23 cellular contexts compared by ENCODE assay signal in genomic region chr10:50299948-50300669, GRCh38. TPM values are rescaled to one million over a fixed set of nuclear protein-coding genes. Genes with fewer than 3 reads are reported as not detected.
A peak's percentile ranks its signal among the peaks of the same experiment; 100 is the strongest.
DNase-seq lines count a peak whose midpoint lies in the region; ATAC-seq, FAIRE-seq and TF ChIP-seq lines count a peak whose summit lies in the region.
"Had no signal": no experiment of that assay in that cellular context is flagged by ENCODE, and none has a peak within 500 bp of the region (broad histone marks: within the 10 kb centered on the region; RNA-seq: fewer than 3 reads in every experiment).

No MANE protein-coding gene starts in this region.

- no peaks in the 10 kb centered on the region for H3K27me3 Mint-ChIP-seq in mesothelial cell of epicardium (ENCODE audit: low read depth)
- H3K27me3 Mint-ChIP-seq: CD4-positive, alpha-beta T cell; CD8-positive, alpha-beta memory T cell had no signal

- 47% methylated on average over 1 of the region's 1 CpG for WGBS in A549 (ENCODE audit: missing lambda C conversion rate)
- 85% methylated on average over 1 of the region's 1 CpG for WGBS in GM12878 (ENCODE audit: insufficient coverage, insufficient replicate concordance, low lambda C conversion rate, missing lambda C conversion rate)

- no peaks in the 10 kb centered on the region for H4K20me1 ChIP-seq in GM12878 (ENCODE audit: control insufficient read depth, insufficient read depth)
- H4K20me1 ChIP-seq: BLaER1 treated with 17β-estradiol and CSF1 and Interleukin-3, amounts not matched to agents 10 nM and 100 nM had no signal

- H3K9me3 ChIP-seq in A549 (no peaks in the 10 kb centered on the region; the same call in 2 of the 3 replicates), HEK293 (ENCODE audit: control insufficient read depth, insufficient read depth, low read depth, low read length) (no peaks in the 10 kb centered on the region), GM12878 (replicated peaks; ENCODE audit: control insufficient read depth, insufficient read depth, low read length) (peaks cover 2% of the 10 kb centered on the region; the same call in 2 of the 3 replicates)
- H3K9me3 ChIP-seq in effector memory CD4-positive, alpha-beta T cell (ENCODE audit: control insufficient read depth, low read length) = no peaks in the 10 kb centered on the region
- H3K9me3 ChIP-seq: BE2C had no signal

- TF ChIP-seq RAD21 in A549 (conservative IDR thresholded peaks at IDR 0.05 in 1 of 2, IDR thresholded peaks at IDR 0.05 in 1 of 2) = no peak
- TF ChIP-seq RAD21 in GM12878 (IDR thresholded peaks at IDR 0.05; ENCODE audit: insufficient read depth, low read depth, low read length) = no peak

- no peak overlapping the region for H3K4me3 Mint-ChIP-seq in mesothelial cell of epicardium
- H3K4me3 Mint-ChIP-seq: CD14-positive monocyte; CD4-positive, alpha-beta T cell; CD8-positive, alpha-beta memory T cell had no signal

- no TSS peak for BruUV-seq in GM12878 (replicated peaks; lab: Mats Ljungman, UMichigan)

- H3K36me3 Mint-ChIP-seq in mesothelial cell of epicardium = peaks cover 1% of the 10 kb centered on the region

- H3K4me1 ChIP-seq in A549 (no peaks in the 10 kb centered on the region), HEK293 (ENCODE audit: control insufficient read depth, insufficient read depth, low read length) (no peaks in the 10 kb centered on the region), GM12878 (ENCODE audit: control insufficient read depth, insufficient read depth, low read length) (no peaks in the 10 kb centered on the region)
- H3K4me1 ChIP-seq in effector memory CD4-positive, alpha-beta T cell (ENCODE audit: control insufficient read depth, insufficient read depth, low read length, poor library complexity, severe bottlenecking) = no peaks in the 10 kb centered on the region
- H3K4me1 ChIP-seq: BE2C had no signal

- no peak for TF ChIP-seq POLR2A in A549 (IDR thresholded peaks at IDR 0.05; ENCODE audit: low read length)
- TF ChIP-seq POLR2A in GM12878 (IDR thresholded peaks at IDR 0.05; ENCODE audit: low read depth, low read length) = no peak

- H3K36me3 ChIP-seq in HEK293 (ENCODE audit: control insufficient read depth in 2 of 2, insufficient read depth in 1 of 2, low read length in 2 of 2) = no peaks in the 10 kb centered on the region
- no peaks in the 10 kb centered on the region for H3K36me3 ChIP-seq in GM12878 (ENCODE audit: control insufficient read depth in 2 of 2, insufficient read depth in 2 of 2, low read length in 1 of 2)
- H3K36me3 ChIP-seq in effector memory CD4-positive, alpha-beta T cell (ENCODE audit: control insufficient read depth, insufficient read depth, low read length) = no peaks in the 10 kb centered on the region
- H3K36me3 ChIP-seq: BE2C had no signal

- TF ChIP-seq EP300 in A549 (IDR thresholded peaks at IDR 0.05) (no peak), GM12878 (IDR thresholded peaks at IDR 0.05; ENCODE audit: borderline replicate concordance in 1 of 2, control insufficient read depth in 1 of 2, low read depth in 2 of 2, low read length in 2 of 2) (no peak)

- in situ Hi-C loops in GM12878 (cut with MboI) = no loop called here

- SMC1A ChIA-PET in GM12878 (lab: Charles Lee; ENCODE audit: uncharacterized antibody, unreplicated experiment) = interaction anchor here (0.6 to 1.3 kb wide), 2 partner anchors 11 kb away, joined by 3 read pairs; no protein-coding TSS in a partner anchor

- no peak overlapping the region for H3K27ac Mint-ChIP-seq in mesothelial cell of epicardium
- H3K27ac Mint-ChIP-seq: CD14-positive monocyte; CD4-positive, alpha-beta T cell; CD8-positive, alpha-beta memory T cell had no signal

- H3K4me2 ChIP-seq in A549 (no peak overlapping the region), GM12878 (ENCODE audit: control insufficient read depth, insufficient read depth) (no peak overlapping the region)

- H2AFZ ChIP-seq in GM12878 (ENCODE audit: control insufficient read depth, low read depth, low read length) = no peak overlapping the region
- H2AFZ ChIP-seq: GM23248 had no signal

- H3K27me3 ChIP-seq in GM12878 (replicated peaks in 1 of 2; ENCODE audit: control insufficient read depth in 2 of 2, insufficient read depth in 2 of 2, low read length in 1 of 2) = no peaks in the 10 kb centered on the region
- no peaks in the 10 kb centered on the region for H3K27me3 ChIP-seq in effector memory CD4-positive, alpha-beta T cell (replicated peaks; ENCODE audit: control insufficient read depth, insufficient read depth, low read length, poor library complexity, severe bottlenecking)
- H3K27me3 ChIP-seq: BE2C; BLaER1 treated with 17β-estradiol and CSF1 and Interleukin-3, amounts not matched to agents 10 nM and 100 nM had no signal

- CTCF ChIA-PET in A549 (lab: Yijun Ruan, JAX) = no interaction called here
- CTCF ChIA-PET in HEK293 (lab: Yijun Ruan, JAX) = interaction anchor here (0.7 kb wide), 1 partner anchor 1748 kb away, joined by 3 read pairs; no protein-coding TSS in a partner anchor
- CTCF ChIA-PET in GM12878 (lab: Yijun Ruan, JAX) = interaction anchor here (1.4 kb wide), 1 partner anchor 11 kb away, joined by 4 read pairs; no protein-coding TSS in a partner anchor

- intact Hi-C loops in GM12878 (cut with micrococcal nuclease; ENCODE audit: unreplicated experiment) = no loop called here

- FAIRE-seq in A549 (lab: Jason Lieb, UNC) (peak; percentile 39), GM12878 (lab: Jason Lieb, UNC) (no peak)
- FAIRE-seq: A204.1, D721Med had no signal

- TF ChIP-seq CTCF in A549 (IDR thresholded peaks at IDR 0.05) (no peak), HEK293 (tag by site-specific recombination; IDR thresholded peaks at IDR 0.05) (no peak), GM12878 (IDR thresholded peaks at IDR 0.05 in 2 of 3, conservative IDR thresholded peaks at IDR 0.05 in 1 of 3; ENCODE audit: control insufficient read depth in 2 of 3, extremely low read depth in 1 of 3, insufficient read depth in 1 of 3, low read depth in 3 of 3, low read length in 3 of 3) (no peak), mesothelial cell of epicardium (IDR thresholded peaks at IDR 0.05; ENCODE audit: unreplicated experiment) (no peak)

- no peaks in the 10 kb centered on the region for H3K4me1 Mint-ChIP-seq in mesothelial cell of epicardium
- H3K4me1 Mint-ChIP-seq: CD14-positive monocyte had no signal

- no peak for DNase-seq in A549 (ENCODE audit: low read depth in 1 of 2, low spot score in 1 of 2)
- DNase-seq in GM12878 (ENCODE audit: low read depth, low spot score) = no peak
- DNase-seq in activated naive CD4-positive, alpha-beta T cell treated with Interleukin-2 at 50 U/mL for 16 hours = no peak
- no peak for DNase-seq in mesothelial cell of epicardium (ENCODE audit: low spot score in 2 of 2, unreplicated experiment in 2 of 2)
- no peak for DNase-seq in effector memory CD4-positive, alpha-beta T cell
- DNase-seq: ACHN; AML-193; BE2C; CD4-positive, alpha-beta T cell; CD8-positive, alpha-beta memory T cell; DMS 273 treated with DMSO at 0.1 percent for 48 hours; DMS79; EL; GF-D8; GM23248; H7; HCEC 1CT had no signal

- H3K4me3 ChIP-seq in A549 = no peak overlapping the region
- H3K4me3 ChIP-seq in HEK293 (ENCODE audit: low read depth, low read length) = no peak overlapping the region
- no peak overlapping the region for H3K4me3 ChIP-seq in GM12878
- H3K4me3 ChIP-seq in effector memory CD4-positive, alpha-beta T cell (ENCODE audit: insufficient read depth, low read depth, low read length, poor library complexity, severe bottlenecking) = no peak overlapping the region
- H3K4me3 ChIP-seq: BLaER1 treated with 17β-estradiol and CSF1 and Interleukin-3, amounts not matched to agents 10 nM and 100 nM; GM23248 had no signal

- POLR2A ChIA-PET in A549 (lab: Yijun Ruan, JAX) = no interaction called here
- POLR2A ChIA-PET in HEK293 (lab: Yijun Ruan, JAX) = no interaction called here
- POLR2A ChIA-PET in GM12878 (lab: Charles Lee) = no interaction called here

- no peak overlapping the region for H3K9ac ChIP-seq in GM12878 (ENCODE audit: control insufficient read depth, insufficient read depth, low read length)
- H3K9ac ChIP-seq: BLaER1 treated with 17β-estradiol and CSF1 and Interleukin-3, amounts not matched to agents 10 nM and 100 nM; GM23248 had no signal

- ATAC-seq in A549 (no peak), GM12878 (no peak)

- RAD21 ChIA-PET in GM12878 (lab: Charles Lee; ENCODE audit: unreplicated experiment) = no interaction called here

- peaks cover 43% of the 10 kb centered on the region for H3K9me3 Mint-ChIP-seq in mesothelial cell of epicardium

- H3K27ac ChIP-seq in A549 (no peak overlapping the region), HEK293 (ENCODE audit: extremely low read depth, low read depth, low read length) (no peak overlapping the region), GM12878 (ENCODE audit: control insufficient read depth, insufficient read depth) (no peak overlapping the region)
- H3K27ac ChIP-seq in effector memory CD4-positive, alpha-beta T cell (ENCODE audit: insufficient read depth, low read length, poor library complexity, severe bottlenecking) = no peak overlapping the region
- H3K27ac ChIP-seq: 22Rv1; BLaER1 treated with 17β-estradiol and CSF1 and Interleukin-3, amounts not matched to agents 10 nM and 100 nM; GM23248 had no signal

- no peaks in the 10 kb centered on the region for H3K79me2 ChIP-seq in GM12878 (ENCODE audit: control insufficient read depth, insufficient read depth, low read length)

RNA-seq across cellular contexts. Expression of gene ASAH2, which starts 48.8 kb away (rescaled TPM):
- polyA plus RNA-seq in A549 (2011; rRNA removed) = 4.8 and 5.9 TPM in 2 replicates
- polyA plus RNA-seq in A549 (2012; cell fraction: cytosol; rRNA removed) = 0.52 and 1.1 TPM in 2 replicates
- polyA plus RNA-seq in A549 (2012; cell fraction: nucleus; rRNA removed) = 0.01 and 0.61 TPM in 2 replicates
- 0.17 to 0.63 TPM (median 0.21 TPM) in 3 replicates for polyA plus RNA-seq in A549 (2017; fragmentation: RNase III; extraction: RNeasy Plus Mini Kit Qiagen cat#74134 plus additional on column Dnase treatment)
- polyA minus RNA-seq in A549 (2011; rRNA and poly(A)+ RNA removed) = 1.4 and 6.2 TPM in 2 replicates
- 0.76 and 0.84 TPM in 2 replicates for total RNA-seq in GM12878 (2013; cell fraction: nucleolus; rRNA removed)
- total RNA-seq in GM12878 (2014; rRNA removed) = 0.23 and 0.98 TPM in 2 replicates
- 0.37 and 0.45 TPM in 2 replicates for total RNA-seq in GM12878 (2014; rRNA removed; fragmentation: Illumina TruSeq; extraction: Trizol)
- 1.4 TPM in 2 replicates for total RNA-seq in GM12878 (2021)
- 0.07 TPM for polyA plus RNA-seq in GM12878 (2011; ENCODE audit: low read depth)
- polyA plus RNA-seq in GM12878 (2011; rRNA removed) = 2.1 and 5.4 TPM in 2 replicates
- polyA plus RNA-seq in GM12878 (2011; cell fraction: cytosol; rRNA removed) = 0.22 and 0.50 TPM in 2 replicates
- polyA plus RNA-seq in GM12878 (2011; cell fraction: nucleus; rRNA removed) = 1.5 and 3.7 TPM in 2 replicates
- polyA plus RNA-seq in GM12878 (2012) = 0.53 and 0.87 TPM in 2 replicates
- polyA plus RNA-seq in GM12878 (2014; fragmentation: Illumina TruSeq; extraction: Trizol) = 0.87 and 2.3 TPM in 2 replicates
- polyA plus RNA-seq in GM12878 (2014; fragmentation: Nextera tagmentation; extraction: Ambion mirVana) = under 1 TPM; 0.26 to 0.79 TPM
- polyA plus RNA-seq in GM12878 (2014; rRNA removed) = 0.72 and 1.2 TPM in 2 replicates
- polyA plus RNA-seq in GM12878 (2016; fragmentation: Nextera tagmentation; extraction: Ambion mirVana) = 1 to 10 TPM in 1 of 2 experiments, under 1 TPM in 1; 0.94 to 1.5 TPM
- 5.6 and 8.1 TPM in 2 replicates for polyA minus RNA-seq in GM12878 (2011; rRNA and poly(A)+ RNA removed)
- 2.2 TPM in 1 of 2 replicates, not detected in the other for polyA minus RNA-seq in GM12878 (2011; cell fraction: cytosol; rRNA and poly(A)+ RNA removed)
- polyA minus RNA-seq in GM12878 (2011; cell fraction: nucleus; rRNA and poly(A)+ RNA removed) = 0.36 and 0.57 TPM in 2 replicates
- 7.1 to 8.3 TPM (median 8.1 TPM) in 3 replicates for total RNA-seq in mesothelial cell of epicardium
- polyA plus RNA-seq: CD14-positive monocyte had no signal
